Comparison of ENCODE assay signal across 12 cellular contexts in genomic region chr2:217804786-217805678, GRCh38.
DNase-seq lines count a peak whose midpoint lies in the region; ATAC-seq, FAIRE-seq and TF ChIP-seq lines count a peak whose summit lies in the region.
"Had no signal": no experiment of that assay in that cellular context is flagged by ENCODE, and none has a peak within 500 bp of the region (broad histone marks: within the 10 kb centered on the region; RNA-seq: fewer than 3 reads in every experiment).

No MANE protein-coding gene starts in this region.

- peaks cover 3% of the 10 kb centered on the region for H3K4me1 Mint-ChIP-seq in osteocyte (ENCODE audit: unreplicated experiment)

- H3K4me1 ChIP-seq in foreskin keratinocyte = no peaks in the 10 kb centered on the region

- peak; percentile 15 for DNase-seq in ELR (ENCODE audit: low read depth)
- DNase-seq in RPMI7951 (ENCODE audit: low read depth) = peak; percentile 19
- DNase-seq in foreskin keratinocyte = no peak
- DNase-seq in osteocyte (ENCODE audit: extremely low spot score, unreplicated experiment) = no peak
- no peak for DNase-seq in H54 (ENCODE audit: insufficient read length, low spot score)
- DNase-seq in islet precursor cell = no peak
- no peak for DNase-seq in kidney glomerular epithelial cell (lab: John Stamatoyannopoulos, UW)
- DNase-seq: activated CD4-positive, alpha-beta T cell treated with anti-CD3 and anti-CD28 coated beads for 48 hours; amniotic stem cell; CD4-positive, alpha-beta T cell; NCI-H1105 had no signal

- FAIRE-seq in H54 (lab: Jason Lieb, UNC) = no peak

- TF ChIP-seq CTCF in foreskin keratinocyte (conservative IDR thresholded peaks at IDR 0.05) = no peak
- no peak for TF ChIP-seq CTCF in osteocyte (IDR thresholded peaks at IDR 0.05)

- H3K4me3 Mint-ChIP-seq in osteocyte (ENCODE audit: unreplicated experiment) = no peak overlapping the region
- H3K4me3 Mint-ChIP-seq: CD4-positive, alpha-beta T cell had no signal

- H3K9me3 Mint-ChIP-seq in osteocyte (ENCODE audit: unreplicated experiment) = no peaks in the 10 kb centered on the region
- H3K9me3 Mint-ChIP-seq: CD4-positive, alpha-beta T cell had no signal

- H3K27ac ChIP-seq in foreskin keratinocyte = no peak overlapping the region

- TF ChIP-seq POLR2A in H54 (IDR thresholded peaks at IDR 0.05; ENCODE audit: low read depth, low read length) = no peak

- H3K27ac Mint-ChIP-seq in osteocyte (ENCODE audit: unreplicated experiment) = peak overlapping the region; percentile 56
- H3K27ac Mint-ChIP-seq: CD4-positive, alpha-beta T cell had no signal

- peaks cover 26% of the 10 kb centered on the region for H3K36me3 Mint-ChIP-seq in osteocyte (ENCODE audit: unreplicated experiment)

- no peaks in the 10 kb centered on the region for H3K27me3 Mint-ChIP-seq in osteocyte (ENCODE audit: unreplicated experiment)
- H3K27me3 Mint-ChIP-seq: CD4-positive, alpha-beta T cell had no signal

- H3K27me3 ChIP-seq in foreskin keratinocyte = no peaks in the 10 kb centered on the region

- peak; percentile 30 for ATAC-seq in foreskin keratinocyte
- no peak for ATAC-seq in GM21737 (IDR thresholded peaks at IDR 0.05; ENCODE audit: unreplicated experiment)

Comparison
In these comparisons a context has a peak if more than half of its experiments do, and no peak if none do; other contexts are left out.
1. DNase-seq: peak in ELR (single experiment) and RPMI7951 (single experiment); none in foreskin keratinocyte (0 of 2), osteocyte (single experiment), H54 (single experiment), islet precursor cell (single experiment) and kidney glomerular epithelial cell (single experiment).